ENCODE assay signal across 9 cellular contexts in the genomic region with DNA sequence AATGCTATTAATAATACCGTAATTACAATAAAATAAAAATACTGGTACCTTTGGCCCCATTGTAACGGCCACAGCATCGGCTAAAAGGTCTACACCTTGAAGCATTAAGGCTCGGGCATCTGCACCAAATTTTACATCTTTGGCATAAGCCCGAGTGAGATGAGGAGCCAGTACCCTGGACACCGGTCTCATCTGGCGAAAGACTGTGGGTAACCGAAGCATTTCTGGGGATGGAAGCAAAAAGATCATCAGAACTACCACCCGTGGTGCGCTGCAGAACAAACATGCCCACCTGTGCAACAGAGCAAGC. TPM values are rescaled to one million over a fixed set of nuclear protein-coding genes. Genes with fewer than 3 reads are reported as not detected.
DNase-seq lines count a peak whose midpoint lies in the region; TF ChIP-seq lines count a peak whose summit lies in the region.
"Had no signal": no experiment of that assay in that cellular context is flagged by ENCODE, and none has a peak within 500 bp of the region (broad histone marks: within the 10 kb centered on the region; RNA-seq: fewer than 3 reads in every experiment).

No MANE protein-coding gene starts in this region.

- H3K36me3 ChIP-seq in HUES64 (ENCODE audit: insufficient read depth, low read length) = peaks cover 72% of the 10 kb centered on the region
- peaks cover 31 to 41% of the 10 kb centered on the region in 2 donors for H3K36me3 ChIP-seq in mucosa of rectum (ENCODE audit: control insufficient read depth in 2 of 2, insufficient read depth in 2 of 2, low read length in 2 of 2)

- H3K27me3 ChIP-seq in HUES64 (ENCODE audit: insufficient read depth, low read length) (no peaks in the 10 kb centered on the region), mucosa of rectum (ENCODE audit: control insufficient read depth in 2 of 2, insufficient read depth in 2 of 2, low read length in 2 of 2) (no peaks in the 10 kb centered on the region)

- WGBS in HUES64 = 3% methylated on average over 9 of the region's 10 CpGs

- H3K27ac ChIP-seq in 22Rv1 (peak overlapping the region; percentile 99), HUES64 (ENCODE audit: low read depth, low read length) (no peak overlapping the region), mucosa of rectum (ENCODE audit: low read depth in 2 of 2, low read length in 2 of 2) (peak overlapping the region; percentile 95 to 97)

- peaks cover 31% of the 10 kb centered on the region for H3K4me1 ChIP-seq in HUES64 (ENCODE audit: insufficient read depth, low read length)
- H3K4me1 ChIP-seq in mucosa of rectum (ENCODE audit: control insufficient read depth in 2 of 2, insufficient read depth in 2 of 2, low read length in 2 of 2) = peaks cover 17 to 20% of the 10 kb centered on the region in 2 donors

- no peaks in the 10 kb centered on the region for H3K9me3 ChIP-seq in HUES64 (ENCODE audit: insufficient read depth, low read depth, low read length)
- no peaks in the 10 kb centered on the region for H3K9me3 ChIP-seq in mucosa of rectum (ENCODE audit: control insufficient read depth in 2 of 2, low read length in 2 of 2)

- in situ Hi-C loops in KBM-7 (cut with MboI; ENCODE audit: low pct_unique_long_range_greater_than_20kb, low sequenced_read_pairs) = no loop called here

- peak overlapping the region; percentile 76 for H3K4me3 ChIP-seq in HUES64 (ENCODE audit: low read length)
- H3K4me3 ChIP-seq in cardiac fibroblast (replicated peaks in 1 of 2; ENCODE audit: low read depth in 2 of 2, low read length in 2 of 2) = peak overlapping the region; percentile 81 to 85
- peak overlapping the region; percentile 82 to 93 for H3K4me3 ChIP-seq in mucosa of rectum (ENCODE audit: low read length in 2 of 2)

- TF ChIP-seq CTCF in 22Rv1 (IDR thresholded peaks at IDR 0.05) (no peak), cardiac fibroblast (IDR thresholded peaks at IDR 0.05; ENCODE audit: low read depth, low read length) (no peak)

- no peak for DNase-seq in cardiac fibroblast (ENCODE audit: low read depth in 2 of 2)
- DNase-seq in KBM-7 = no peak
- no peak for DNase-seq in NCI-H446 (lab: John Stamatoyannopoulos, UW)
- no peak for DNase-seq in NCI-H1436 (lab: John Stamatoyannopoulos, UW)
- DNase-seq in NCI-H2081 (lab: John Stamatoyannopoulos, UW) = no peak
- DNase-seq: NCI-H187 treated with DMSO at 0.1 percent for 48 hours had no signal

- H3K9ac ChIP-seq in HUES64 (ENCODE audit: low read depth, low read length) (peak overlapping the region; percentile 96), mucosa of rectum (ENCODE audit: low read depth in 1 of 2, low read length in 2 of 2) (peak overlapping the region; percentile 92 to 97)

RNA-seq across cellular contexts. Expression of a gene that starts 1.1 kb away (rescaled TPM):
- 690 TPM for polyA plus RNA-seq in HUES64 (2013, experiment 1 of 2)
- polyA plus RNA-seq in HUES64 (2013, experiment 2 of 2) = 662 TPM

RNA-seq across cellular contexts. Expression of a gene that starts 1.6 kb away (rescaled TPM):
- polyA plus RNA-seq in HUES64 (2013, experiment 1 of 2) = 436 TPM
- polyA plus RNA-seq in HUES64 (2013, experiment 2 of 2) = 434 TPM

RNA-seq across cellular contexts. Expression of a gene that starts 17.3 kb away (rescaled TPM):
- polyA plus RNA-seq in HUES64 (2013, experiment 1 of 2) = 58.5 TPM
- 68.2 TPM for polyA plus RNA-seq in HUES64 (2013, experiment 2 of 2)

RNA-seq across cellular contexts. Expression of a gene that starts 45.2 kb away (rescaled TPM):
- polyA plus RNA-seq in HUES64 (2013, experiment 1 of 2) = 13.3 TPM
- 15.6 TPM for polyA plus RNA-seq in HUES64 (2013, experiment 2 of 2)
